Comparison of ENCODE assay signal across 14 cellular contexts in genomic region chr14:63487724-63488123, GRCh38.
"Had no signal": no experiment of that assay in that cellular context is flagged by ENCODE, and none has a peak within 500 bp of the region (broad histone marks: within the 10 kb centered on the region; RNA-seq: fewer than 3 reads in every experiment).

No MANE protein-coding gene starts in this region.

- DNase-seq: activated CD4-positive, alpha-beta T cell treated with anti-CD3 and anti-CD28 coated beads, Interleukin-2, amount 50 U/mL, for 48 hours; activated naive CD4-positive, alpha-beta T cell treated with Interleukin-2 at 50 U/mL for 16 hours; activated naive CD8-positive, alpha-beta T cell treated with anti-CD3 and anti-CD28 coated beads, Interleukin-2, amount 50 U/mL, for 24 hours; endodermal cell; gastrocnemius medialis; heart right ventricle; islet precursor cell; naive thymus-derived CD8-positive, alpha-beta T cell; nucleus accumbens; posterior cingulate gyrus; stimulated activated CD4-positive, alpha-beta T cell treated with anti-CD3 and anti-CD28 coated beads, Interleukin-2, amount 100 ng/mL, for 48 hours; stimulated activated naive CD8-positive, alpha-beta T cell treated with anti-CD3 and anti-CD28 coated beads, Interleukin-15, Interleukin-2, amounts not matched to agents 100 U/mL and 50 U/mL, for 24 hours; transverse colon had no signal

- H3K4me3 Mint-ChIP-seq: activated naive CD8-positive, alpha-beta T cell treated with anti-CD3 and anti-CD28 coated beads, Interleukin-2, amount 50 U/mL, for 24 hours; activated T-helper 17 cell treated with anti-CD3 and anti-CD28 coated beads, Interleukin-2, amount 50 U/mL, for 72 hours; endodermal cell had no signal

- H3K27me3 Mint-ChIP-seq: activated naive CD8-positive, alpha-beta T cell treated with anti-CD3 and anti-CD28 coated beads, Interleukin-2, amount 50 U/mL, for 24 hours; activated T-helper 17 cell treated with anti-CD3 and anti-CD28 coated beads, Interleukin-2, amount 50 U/mL, for 72 hours; naive thymus-derived CD8-positive, alpha-beta T cell had no signal

- H3K9me3 Mint-ChIP-seq: activated naive CD8-positive, alpha-beta T cell treated with anti-CD3 and anti-CD28 coated beads, Interleukin-2, amount 50 U/mL, for 24 hours; activated T-helper 17 cell treated with anti-CD3 and anti-CD28 coated beads, Interleukin-2, amount 50 U/mL, for 72 hours; endodermal cell; naive thymus-derived CD8-positive, alpha-beta T cell had no signal

- H3K27ac Mint-ChIP-seq: activated naive CD8-positive, alpha-beta T cell treated with anti-CD3 and anti-CD28 coated beads, Interleukin-2, amount 50 U/mL, for 24 hours; activated T-helper 17 cell treated with anti-CD3 and anti-CD28 coated beads, Interleukin-2, amount 50 U/mL, for 72 hours; endodermal cell had no signal
